ENCODE assay signal across 23 cellular contexts in genomic region chr2:203399031-203399430, GRCh38.
"Had no signal": no experiment of that assay in that cellular context is flagged by ENCODE, and none has a peak within 500 bp of the region (broad histone marks: within the 10 kb centered on the region; RNA-seq: fewer than 3 reads in every experiment).

No MANE protein-coding gene starts in this region.

- H3K4me1 ChIP-seq: left lung, lower lobe of right lung, parathyroid adenoma, psoas muscle, testis had no signal

- FAIRE-seq: endothelial cell of umbilical vein, keratinocyte, urothelium cell line had no signal

- H3K9me3 ChIP-seq: gastroesophageal sphincter, lower lobe of right lung, psoas muscle, testis had no signal

- ATAC-seq: gastroesophageal sphincter; left lung; lower lobe of right lung; psoas muscle; sciatic nerve; stimulated activated naive B cell treated with anti-CD40 and anti-IgM and Interleukin-4, amounts not matched to agents 10 μg/mL and 1 μg/mL and 100 μg/mL, for 72 hours; stimulated activated naive CD8-positive, alpha-beta T cell treated with anti-CD3 and anti-CD28 coated beads, Interleukin-15, amount 100 ng/mL, for 72 hours had no signal

- H2AFZ ChIP-seq: parathyroid adenoma had no signal

- H3K27me3 ChIP-seq: gastroesophageal sphincter, left lung, testis had no signal

- H3K79me2 ChIP-seq: parathyroid adenoma had no signal

- H3K27ac ChIP-seq: coronary artery, gastroesophageal sphincter, left lung, lower lobe of right lung, parathyroid adenoma, psoas muscle, skin epidermis, testis had no signal

- H3K9ac ChIP-seq: parathyroid adenoma had no signal

- H3K4me3 ChIP-seq: coronary artery, gastroesophageal sphincter, left lung, lower lobe of right lung, psoas muscle, skin epidermis, testis had no signal

- DNase-seq: effector CD4-positive, alpha-beta T cell; endodermal cell; erythroblast; immature natural killer cell; left lung; lower lobe of right lung; midbrain; naive B cell; psoas muscle; retina; stimulated activated CD4-positive, alpha-beta T cell treated with anti-CD3 and anti-CD28 coated beads, Interleukin-2, amount 100 ng/mL, for 24 hours; stimulated activated CD4-positive, alpha-beta T cell treated with anti-CD3 and anti-CD28 coated beads, Interleukin-4, amount 100 ng/mL, for 4 hours; stimulated activated naive B cell treated with anti-CD40 and anti-IgM and Interleukin-4, amounts not matched to agents 10 μg/mL and 1 μg/mL and 100 μg/mL, for 72 hours; stimulated activated naive CD8-positive, alpha-beta T cell treated with anti-CD3 and anti-CD28 coated beads, Interleukin-15, amount 100 ng/mL, for 72 hours; testis had no signal
